ENCODE assay signal across 8 cellular contexts in genomic region chr2:196453613-196454047, GRCh38.
DNase-seq lines count a peak whose midpoint lies in the region; ATAC-seq, FAIRE-seq and TF ChIP-seq lines count a peak whose summit lies in the region.

No MANE protein-coding gene starts in this region.

- 0 out of 2 replicates have a peak overlapping the region, but pooled peaks have one; percentile 17 for H3K4me2 ChIP-seq in GM12878 (ENCODE audit: control insufficient read depth, insufficient read depth)

- H3K36me3 ChIP-seq in NT2/D1 (ENCODE audit: insufficient read depth, insufficient read length, low read length) (no peaks in the 10 kb centered on the region), GM12878 (ENCODE audit: control insufficient read depth in 2 of 2, insufficient read depth in 2 of 2, low read length in 1 of 2) (no peaks in the 10 kb centered on the region), tibial artery (no peaks in the 10 kb centered on the region)

- SMC1A ChIA-PET in GM12878 (lab: Charles Lee; ENCODE audit: uncharacterized antibody, unreplicated experiment) = interaction anchor here (0.6 to 10.5 kb wide), 80 partner anchors 9 to 793 kb away, joined by 3 to 223 read pairs (median 5); partner anchors contain the start of genes CCDC150 and DNAH7

- intact Hi-C loops in GM12878 (cut with micrococcal nuclease; ENCODE audit: unreplicated experiment) (loop anchor here (1.0 to 10.0 kb wide), 5 partner anchors 45 to 375 kb away; no protein-coding TSS in a partner anchor), tibial artery (cut with DNase I; ENCODE audit: low total_unique reads) (no loop called here)

- no peaks in the 10 kb centered on the region for H3K4me1 ChIP-seq in NT2/D1 (ENCODE audit: insufficient read depth, insufficient read length)
- H3K4me1 ChIP-seq in GM12878 (ENCODE audit: control insufficient read depth, insufficient read depth, low read length) = peaks cover 10% of the 10 kb centered on the region
- no peaks in the 10 kb centered on the region for H3K4me1 ChIP-seq in tibial artery

- ATAC-seq in GM18511 (IDR thresholded peaks at IDR 0.05; ENCODE audit: unreplicated experiment) (peak; percentile 83), HG03342 (IDR thresholded peaks at IDR 0.05; ENCODE audit: unreplicated experiment) (peak; percentile 58), GM12878 (peak; percentile 90), left lobe of liver (peak; percentile 86)

- CTCF ChIA-PET in GM12878 (lab: Yijun Ruan, JAX) = interaction anchor here (0.5 to 8.4 kb wide), 81 partner anchors 9 to 1870 kb away, joined by 3 to 220 read pairs (median 6); partner anchors contain the start of genes DNAH7 and HECW2

- TF ChIP-seq RAD21 in GM12878 (IDR thresholded peaks at IDR 0.05; ENCODE audit: insufficient read depth, low read depth, low read length) = peak; percentile 99

- POLR2A ChIA-PET in GM12878 (lab: Charles Lee) = interaction anchor here (0.7 to 2.5 kb wide), 8 partner anchors 45 to 291 kb away, joined by 3 to 7 read pairs (median 3); no protein-coding TSS in a partner anchor

- 2% methylated on average over 4 of the region's 4 CpGs for WGBS in GM12878 (ENCODE audit: insufficient coverage, insufficient replicate concordance, low lambda C conversion rate, missing lambda C conversion rate)

- TF ChIP-seq POLR2A in GM12878 (IDR thresholded peaks at IDR 0.05; ENCODE audit: low read depth, low read length) (no peak), GM12892 (IDR thresholded peaks at IDR 0.05; ENCODE audit: low read depth, low read length) (no peak)

- H3K4me3 ChIP-seq in NT2/D1 (ENCODE audit: insufficient read length, low read depth) (no peak overlapping the region), GM12878 (no peak overlapping the region), tibial artery (no peak overlapping the region)

- peak overlapping the region; percentile 64 for H3K27ac ChIP-seq in GM12878 (ENCODE audit: control insufficient read depth, insufficient read depth)
- no peak overlapping the region for H3K27ac ChIP-seq in tibial artery

- H4K20me1 ChIP-seq in GM12878 (ENCODE audit: control insufficient read depth, insufficient read depth) = no peaks in the 10 kb centered on the region

- RAD21 ChIA-PET in GM12878 (lab: Charles Lee; ENCODE audit: unreplicated experiment) = interaction anchor here (0.7 to 5.8 kb wide), 62 partner anchors 9 to 876 kb away, joined by 3 to 126 read pairs (median 8); partner anchors contain the start of genes CCDC150 and DNAH7

- peak; percentile 74 to 81 (median 79) for TF ChIP-seq CTCF in GM12878 (IDR thresholded peaks at IDR 0.05 in 2 of 3, conservative IDR thresholded peaks at IDR 0.05 in 1 of 3; ENCODE audit: control insufficient read depth in 2 of 3, extremely low read depth in 1 of 3, insufficient read depth in 1 of 3, low read depth in 3 of 3, low read length in 3 of 3)
- TF ChIP-seq CTCF in tibial artery (IDR thresholded peaks at IDR 0.05) = peak; percentile 14 to 28

- H3K9me3 ChIP-seq in NT2/D1 (ENCODE audit: insufficient read depth, low read length) (no peaks in the 10 kb centered on the region), GM12878 (replicated peaks; ENCODE audit: control insufficient read depth, insufficient read depth, low read length) (peaks cover 2% of the 10 kb centered on the region; the same call in 2 of the 3 replicates), tibial artery (no peaks in the 10 kb centered on the region)

- in situ Hi-C loops in GM12878 (cut with MboI) = loop anchor here (5.0 kb wide), 2 partner anchors 156 to 371 kb away; no protein-coding TSS in a partner anchor

- DNase-seq in AG08395 (ENCODE audit: low spot score) (peak; percentile 29), NT2/D1 (ENCODE audit: low read depth, low spot score) (peak; percentile 39), GM12878 (ENCODE audit: low read depth, low spot score) (peak; percentile 72), left lobe of liver (ENCODE audit: low spot score) (no peak), tibial artery (no peak), GM12892 (ENCODE audit: insufficient read length) (no peak)

- no peaks in the 10 kb centered on the region for H3K79me2 ChIP-seq in GM12878 (ENCODE audit: control insufficient read depth, insufficient read depth, low read length)

- no peak overlapping the region for H3K9ac ChIP-seq in NT2/D1 (ENCODE audit: insufficient read length, low read depth)
- peak overlapping the region; percentile 5; the same call in 1 of the 2 replicates for H3K9ac ChIP-seq in GM12878 (ENCODE audit: control insufficient read depth, insufficient read depth, low read length)

- BruUV-seq in GM12878 (replicated peaks; lab: Mats Ljungman, UMichigan) = no TSS peak

- no peak for TF ChIP-seq EP300 in GM12878 (IDR thresholded peaks at IDR 0.05; ENCODE audit: borderline replicate concordance in 1 of 2, control insufficient read depth in 1 of 2, low read depth in 2 of 2, low read length in 2 of 2)

- no peaks in the 10 kb centered on the region for H3K27me3 ChIP-seq in NT2/D1 (ENCODE audit: insufficient read depth, insufficient read length)
- H3K27me3 ChIP-seq in GM12878 (replicated peaks in 1 of 2; ENCODE audit: control insufficient read depth in 2 of 2, insufficient read depth in 2 of 2, low read length in 1 of 2) = no peaks in the 10 kb centered on the region
- H3K27me3 ChIP-seq in tibial artery = no peaks in the 10 kb centered on the region

- FAIRE-seq in GM12878 (lab: Jason Lieb, UNC) (no peak), GM12892 (lab: Jason Lieb, UNC) (no peak)

- H2AFZ ChIP-seq in GM12878 (ENCODE audit: control insufficient read depth, low read depth, low read length) = peak overlapping the region; percentile 91

TF ChIP-seq in GM12878, 131 proteins besides CTCF, POLR2A, EP300 and RAD21 (continues in another document):
- TF ChIP-seq PAX5 (IDR thresholded peaks at IDR 0.05; ENCODE audit: borderline replicate concordance, low read depth, low read length) = no peak
- TF ChIP-seq IKZF1 (conservative IDR thresholded peaks at IDR 0.05) = no peak
- TF ChIP-seq SMC3 (IDR thresholded peaks at IDR 0.05; ENCODE audit: borderline replicate concordance, low read length) = peak; percentile 95
- no peak for TF ChIP-seq FOXK2 (IDR thresholded peaks at IDR 0.05)
- no peak for TF ChIP-seq ZNF24 (IDR thresholded peaks at IDR 0.05)
- TF ChIP-seq YBX1 (IDR thresholded peaks at IDR 0.05) = no peak
- TF ChIP-seq HDAC2 (IDR thresholded peaks at IDR 0.05) = no peak
- no peak for TF ChIP-seq TAF1 (IDR thresholded peaks at IDR 0.05; ENCODE audit: borderline replicate concordance, low read depth, low read length)
- TF ChIP-seq NFIC (IDR thresholded peaks at IDR 0.05; ENCODE audit: low read depth, low read length) = peak; percentile 60; the same call in 1 of the 2 replicates
- TF ChIP-seq ZZZ3 (IDR thresholded peaks at IDR 0.05; ENCODE audit: control insufficient read depth, insufficient read length, low read depth) = no peak
- peak; percentile 57; the same call in 1 of the 2 replicates for TF ChIP-seq ESRRA (IDR thresholded peaks at IDR 0.05; ENCODE audit: low read length)
- TF ChIP-seq PML (IDR thresholded peaks at IDR 0.05; ENCODE audit: low read length) = no peak
- TF ChIP-seq CBFB (IDR thresholded peaks at IDR 0.05; ENCODE audit: low read depth) = no peak
- TF ChIP-seq, protein P1, sequence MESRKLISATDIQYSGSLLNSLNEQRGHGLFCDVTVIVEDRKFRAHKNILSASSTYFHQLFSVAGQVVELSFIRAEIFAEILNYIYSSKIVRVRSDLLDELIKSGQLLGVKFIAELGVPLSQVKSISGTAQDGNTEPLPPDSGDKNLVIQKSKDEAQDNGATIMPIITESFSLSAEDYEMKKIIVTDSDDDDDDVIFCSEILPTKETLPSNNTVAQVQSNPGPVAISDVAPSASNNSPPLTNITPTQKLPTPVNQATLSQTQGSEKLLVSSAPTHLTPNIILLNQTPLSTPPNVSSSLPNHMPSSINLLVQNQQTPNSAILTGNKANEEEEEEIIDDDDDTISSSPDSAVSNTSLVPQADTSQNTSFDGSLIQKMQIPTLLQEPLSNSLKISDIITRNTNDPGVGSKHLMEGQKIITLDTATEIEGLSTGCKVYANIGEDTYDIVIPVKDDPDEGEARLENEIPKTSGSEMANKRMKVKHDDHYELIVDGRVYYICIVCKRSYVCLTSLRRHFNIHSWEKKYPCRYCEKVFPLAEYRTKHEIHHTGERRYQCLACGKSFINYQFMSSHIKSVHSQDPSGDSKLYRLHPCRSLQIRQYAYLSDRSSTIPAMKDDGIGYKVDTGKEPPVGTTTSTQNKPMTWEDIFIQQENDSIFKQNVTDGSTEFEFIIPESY (IDR thresholded peaks at IDR 0.05) = no peak
- no peak for TF ChIP-seq NFXL1 (IDR thresholded peaks at IDR 0.05; ENCODE audit: borderline replicate concordance)
- TF ChIP-seq ZNF274 (IDR thresholded peaks at IDR 0.05; ENCODE audit: insufficient read depth, insufficient read length) = no peak
- TF ChIP-seq CHD2 (IDR thresholded peaks at IDR 0.05; ENCODE audit: borderline replicate concordance, low read depth, low read length) = no peak
- no peak for TF ChIP-seq NFYA (IDR thresholded peaks at IDR 0.05; ENCODE audit: borderline replicate concordance, low read depth, low read length)
- TF ChIP-seq YY1 (IDR thresholded peaks at IDR 0.05; ENCODE audit: low read depth, low read length) = peak; percentile 45; the same call in 1 of the 2 replicates
- no peak for TF ChIP-seq BMI1 (IDR thresholded peaks at IDR 0.05; ENCODE audit: borderline replicate concordance)
- no peak for TF ChIP-seq MAX (IDR thresholded peaks at IDR 0.05; ENCODE audit: low read depth, low read length)
- no peak for TF ChIP-seq ZBED1 (IDR thresholded peaks at IDR 0.05; ENCODE audit: borderline replicate concordance)

Comparison
In these comparisons a context has a peak if more than half of its experiments do, and no peak if none do; other contexts are left out.
1. DNase-seq: peak in AG08395 (single experiment), NT2/D1 (single experiment) and GM12878 (single experiment); none in left lobe of liver (single experiment), tibial artery (0 of 2) and GM12892 (single experiment).
2. Peak in every context shown above with its lines, with median percentiles within 50 percentile points of each other: ATAC-seq.